In the genomic region with DNA sequence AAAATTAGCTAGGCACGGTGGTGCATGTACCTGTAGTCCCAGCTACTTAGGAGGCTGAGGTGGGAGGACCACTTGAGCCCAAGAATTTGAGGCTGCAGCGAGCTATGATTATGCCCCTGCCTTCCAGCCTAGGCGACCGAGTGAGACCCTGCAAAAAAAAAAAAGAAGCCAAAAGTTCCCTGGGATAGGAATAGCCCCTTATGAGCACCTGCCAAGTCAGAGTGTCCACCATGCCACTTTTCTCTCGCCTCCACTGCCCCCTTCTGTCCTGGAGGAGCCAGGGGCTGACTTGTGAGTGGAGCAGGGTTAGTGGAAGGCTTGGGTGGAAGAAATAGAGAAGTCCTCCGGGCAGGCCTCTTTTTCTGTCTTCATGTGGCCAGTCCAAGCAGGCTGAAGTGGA, we compare ENCODE assay signal across 10 cellular contexts. TPM values are rescaled to one million over a fixed set of nuclear protein-coding genes. Genes with fewer than 3 reads are reported as not detected.
DNase-seq lines count a peak whose midpoint lies in the region; ATAC-seq and TF ChIP-seq lines count a peak whose summit lies in the region.
"Had no signal": no experiment of that assay in that cellular context is flagged by ENCODE, and none has a peak within 500 bp of the region (broad histone marks: within the 10 kb centered on the region; RNA-seq: fewer than 3 reads in every experiment).

No MANE protein-coding gene starts in this region.

- H3K36me3 Mint-ChIP-seq in Calu3 (ENCODE audit: insufficient read depth, unreplicated experiment) = no peaks in the 10 kb centered on the region

- no peak overlapping the region for H3K27ac Mint-ChIP-seq in Calu3 (ENCODE audit: unreplicated experiment)

- CTCF ChIA-PET in Calu3 (lab: Charles Lee) = interaction anchor here (0.6 to 0.8 kb wide), 3 partner anchors 9 to 39 kb away, joined by 3 to 5 read pairs (median 4); no protein-coding TSS in a partner anchor

- no peak overlapping the region for H3K4me3 ChIP-seq in epithelial cell of proximal tubule (ENCODE audit: low read depth, low read length)
- H3K4me3 ChIP-seq: thoracic aorta had no signal

- H3K4me3 Mint-ChIP-seq in Calu3 (ENCODE audit: low read depth, unreplicated experiment) = no peak overlapping the region

- no TSS peak for BruUV-seq in Calu3 (replicated peaks; lab: Mats Ljungman, UMichigan)

- intact Hi-C loops in Calu3 (cut with micrococcal nuclease; ENCODE audit: unreplicated experiment) = no loop called here

- DNase-seq in Calu3 (peak; percentile 27), OCI-M1 (lab: John Stamatoyannopoulos, UW) (peak; percentile 81), epithelial cell of proximal tubule (ENCODE audit: low read depth) (no peak), mucosa of gallbladder (ENCODE audit: low spot score) (no peak), SHP77 treated with DMSO at 0.1 percent for 48 hours (lab: John Stamatoyannopoulos, UW) (no peak), caudate nucleus (lab: John Stamatoyannopoulos, UW) (no peak)
- DNase-seq: activated effector memory CD4-positive, alpha-beta T cell treated with anti-CD3 and anti-CD28 coated beads, Interleukin-2, amount 50 U/mL, for 16 hours had no signal

- H3K4me1 Mint-ChIP-seq in Calu3 (ENCODE audit: low read depth, unreplicated experiment) = no peaks in the 10 kb centered on the region

- peaks cover 5% of the 10 kb centered on the region for H3K9me3 Mint-ChIP-seq in Calu3 (ENCODE audit: low read depth, unreplicated experiment)

- H3K27me3 Mint-ChIP-seq in Calu3 (ENCODE audit: unreplicated experiment) = no peaks in the 10 kb centered on the region

- no peak overlapping the region for H3K27ac ChIP-seq in caudate nucleus (ENCODE audit: low read depth, low read length)
- H3K27ac ChIP-seq: thoracic aorta had no signal

- no peak for ATAC-seq in GM18909 (IDR thresholded peaks at IDR 0.05; ENCODE audit: poor library complexity, unreplicated experiment)

- TF ChIP-seq CTCF in Calu3 (IDR thresholded peaks at IDR 0.05; ENCODE audit: unreplicated experiment) = peak; percentile 31
- TF ChIP-seq CTCF in GM12874 (IDR thresholded peaks at IDR 0.05; ENCODE audit: insufficient read depth, low read depth, low read length) = peak; percentile 38; the same call in 1 of the 2 replicates
- TF ChIP-seq CTCF in epithelial cell of proximal tubule (conservative IDR thresholded peaks at IDR 0.05; ENCODE audit: low read depth, low read length) = peak; percentile 23

RNA-seq across cellular contexts. Expression of a gene that starts 12.1 kb away (rescaled TPM):
- total RNA-seq in Calu3 (2022) = 87.3 and 96.0 TPM in 2 replicates
- total RNA-seq in epithelial cell of proximal tubule = 34.2 and 42.8 TPM in 2 replicates
- total RNA-seq in mucosa of gallbladder = 32.6 TPM

RNA-seq across cellular contexts. Expression of a gene that starts 18.9 kb away (rescaled TPM):
- total RNA-seq in Calu3 (2022) = 147 and 155 TPM in 2 replicates
- total RNA-seq in epithelial cell of proximal tubule = 58.6 and 76.0 TPM in 2 replicates
- 111 TPM for total RNA-seq in mucosa of gallbladder

Comparison
In these comparisons a context has a peak if more than half of its experiments do, and no peak if none do; other contexts are left out.
1. DNase-seq: peak in Calu3 (single experiment) and OCI-M1 (single experiment); none in epithelial cell of proximal tubule (single experiment), mucosa of gallbladder (single experiment), SHP77 treated with DMSO at 0.1 percent for 48 hours (single experiment) and caudate nucleus (0 of 61).
2. Peak in every context shown above with its lines, with median percentiles within 50 percentile points of each other: CTCF ChIP-seq.